8 cellular contexts compared by ENCODE assay signal in genomic region chr1:209784276-209785169, GRCh38. TPM values are rescaled to one million over a fixed set of nuclear protein-coding genes. Genes with fewer than 3 reads are reported as not detected.
DNase-seq lines count a peak whose midpoint lies in the region; ATAC-seq and TF ChIP-seq lines count a peak whose summit lies in the region.

Gene C1orf74, minus strand, starts transcription at chr1:209784559. Its CDS starts 925 bp downstream, at chr1:209783634.

- peaks cover 6% of the 10 kb centered on the region for H3K36me3 ChIP-seq in GM06990 (ENCODE audit: control insufficient read depth, insufficient read depth, low read length)
- H3K36me3 ChIP-seq in neutrophil: peaks cover 38% of the 10 kb centered on the region

- H3K9me3 ChIP-seq in neutrophil: no peaks in the 10 kb centered on the region

- TF ChIP-seq CTCF in GM06990 (IDR thresholded peaks at IDR 0.05; ENCODE audit: insufficient read depth, low read length, poor library complexity, severe bottlenecking) (no peak), NB4 (IDR thresholded peaks at IDR 0.05; ENCODE audit: low read depth, low read length) (no peak), neutrophil (IDR thresholded peaks at IDR 0.05) (peak; percentile 57)

- H3K4me3 ChIP-seq in GM06990 (replicated peaks; ENCODE audit: low read depth, low read length) (peak within 1 kb of the TSS; percentile 75), NB4 (ENCODE audit: low read depth, low read length) (peak within 1 kb of the TSS; percentile 96), neutrophil (ENCODE audit: low read depth in 1 of 2, low read length in 1 of 2) (peak within 1 kb of the TSS; percentile 62 to 71)

- ATAC-seq in HG02571 (IDR thresholded peaks at IDR 0.05; ENCODE audit: unreplicated experiment): peak; percentile 99

- peak; percentile 80 for TF ChIP-seq POLR2A in NB4 (IDR thresholded peaks at IDR 0.05; ENCODE audit: extremely low read depth, insufficient read length)

- peak within 1 kb of the TSS; percentile 93 for H3K27ac ChIP-seq in neutrophil
- H3K27ac ChIP-seq in substantia nigra (ENCODE audit: low read depth, low read length, poor library complexity, severe bottlenecking): peak within 1 kb of the TSS; percentile 60

- DNase-seq in GM06990 (ENCODE audit: extremely low read depth, insufficient read length) (peak; percentile 98), NB4 (ENCODE audit: low read depth) (peak; percentile 97), SK-N-DZ (ENCODE audit: low spot score) (peak; percentile 98), germinal center (ENCODE audit: low spot score) (peak; percentile 99), substantia nigra (lab: John Stamatoyannopoulos, UW) (peak; percentile 78 to 99 (median 96))
- peak; percentile 98 for DNase-seq in activated naive CD4-positive, alpha-beta T cell treated with anti-CD3 and anti-CD28 coated beads, Interleukin-2, amount 50 U/mL, for 16 hours

- H3K4me1 ChIP-seq in neutrophil (ENCODE audit: control insufficient read depth in 1 of 2, insufficient read depth in 1 of 2, low read depth in 1 of 2, low read length in 1 of 2): peaks cover 18% of the 10 kb centered on the region in 2 experiments

- H3K27me3 ChIP-seq in GM06990 (replicated peaks; ENCODE audit: control insufficient read depth, insufficient read depth, low read length) (no peaks in the 10 kb centered on the region), neutrophil (peaks cover 30% of the 10 kb centered on the region)

RNA-seq across cellular contexts. Expression of gene C1orf74, which starts in this region (rescaled TPM):
- 3.9 and 4.3 TPM in 2 replicates for polyA plus RNA-seq in SK-N-DZ (2014; cell fraction: cytosol; rRNA removed)
- polyA plus RNA-seq in SK-N-DZ (2014; cell fraction: nucleus; rRNA removed): 2.2 and 2.4 TPM in 2 replicates

Comparison
In these comparisons a context has a peak if more than half of its experiments do, and no peak if none do; other contexts are left out.
1. Peak in every context shown above with its lines: DNase-seq, ATAC-seq, H3K4me3 ChIP-seq and H3K27ac ChIP-seq.